In the genomic region with DNA sequence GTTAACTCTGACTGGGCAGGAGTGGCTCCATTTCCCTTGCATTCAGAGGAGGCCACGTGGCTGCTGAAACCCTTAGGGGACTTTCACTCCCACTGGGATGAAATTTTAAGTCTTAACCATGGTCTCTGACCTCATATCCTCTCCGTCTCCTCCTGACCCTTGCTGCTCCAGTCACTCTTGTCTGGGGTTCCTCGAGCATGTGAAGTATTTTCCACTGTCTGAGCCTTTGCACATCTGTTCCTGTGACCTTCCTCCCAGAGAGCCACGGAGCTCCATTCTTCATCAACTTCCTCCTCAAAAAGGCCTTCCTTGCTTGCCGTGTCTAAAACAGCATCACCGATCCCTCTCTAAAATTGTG, we compare ENCODE assay signal across 19 cellular contexts.
DNase-seq lines count a peak whose midpoint lies in the region; TF ChIP-seq lines count a peak whose summit lies in the region.
"Had no signal": no experiment of that assay in that cellular context is flagged by ENCODE, and none has a peak within 500 bp of the region (broad histone marks: within the 10 kb centered on the region; RNA-seq: fewer than 3 reads in every experiment).

No MANE protein-coding gene starts in this region.

- no peak overlapping the region for H3K9ac ChIP-seq in mesendoderm (ENCODE audit: low read length)

- no peak overlapping the region for H4K5ac ChIP-seq in mesendoderm (ENCODE audit: low read length)

- no peak for DNase-seq in Peyer's patch
- peak; percentile 18 for DNase-seq in fibroblast of gingiva (ENCODE audit: low read depth)
- DNase-seq in suprapubic skin (ENCODE audit: low spot score in 2 of 2): no peak
- no peak for DNase-seq in activated CD4-positive, alpha-beta T cell treated with anti-CD3 and anti-CD28 coated beads, Interleukin-2, amount 10 ng/mL, durations not matched to agents 7 days and 5 days
- DNase-seq in NCI-H748 (lab: John Stamatoyannopoulos, UW; ENCODE audit: unreplicated experiment): no peak
- no peak for DNase-seq in mesendoderm
- DNase-seq: activated CD4-positive, CD25-positive, alpha-beta regulatory T cell; activated naive CD8-positive, alpha-beta T cell treated with anti-CD3 and anti-CD28 coated beads for 36 hours; Karpas-422; NCI-H1092; NCI-H2081 treated with DMSO at 0.1 percent for 48 hours; NCI-H526 treated with DMSO at 0.1 percent for 48 hours; OCI-M1; SJCRH30 had no signal

- no peak overlapping the region for H3K4me3 Mint-ChIP-seq in activated CD4-positive, alpha-beta T cell treated with anti-CD3 and anti-CD28 coated beads, Interleukin-2, amount 10 ng/mL, durations not matched to agents 7 days and 5 days
- H3K4me3 Mint-ChIP-seq: activated naive CD8-positive, alpha-beta T cell treated with anti-CD3 and anti-CD28 coated beads for 36 hours; activated T-helper 1 cell treated with anti-CD3 and anti-CD28 coated beads, Interleukin-12 subunit alpha, Interleukin-12 subunit beta, Interleukin-2, Interleukin-4 antibody, amounts not matched to agents 30 ng/mL and 10 ng/mL and 1 ng/mL, durations not matched to agents 14 hours and 24 hours and 36 hours; mesothelial cell of epicardium; neural crest cell; stimulated activated naive CD8-positive, alpha-beta T cell treated with anti-CD3 and anti-CD28 coated beads, Interleukin-15, Interleukin-2, amounts not matched to agents 100 ng/mL and 50 ng/mL, for 24 hours had no signal

- no peak overlapping the region for H3K23ac ChIP-seq in mesendoderm (ENCODE audit: low read length)

- no peak for TF ChIP-seq CTCF in Peyer's patch (IDR thresholded peaks at IDR 0.05)
- TF ChIP-seq CTCF in suprapubic skin (IDR thresholded peaks at IDR 0.05): no peak

- H3K79me1 ChIP-seq in mesendoderm (ENCODE audit: low read length): no peaks in the 10 kb centered on the region

- CTCF ChIA-PET in activated CD4-positive, alpha-beta T cell treated with anti-CD3 and anti-CD28 coated beads, Interleukin-2, amount 10 ng/mL, durations not matched to agents 7 days and 5 days (lab: Charles Lee): no interaction called here

- H3K27ac Mint-ChIP-seq in activated CD4-positive, alpha-beta T cell treated with anti-CD3 and anti-CD28 coated beads, Interleukin-2, amount 10 ng/mL, durations not matched to agents 7 days and 5 days: no peak overlapping the region
- H3K27ac Mint-ChIP-seq: activated naive CD8-positive, alpha-beta T cell treated with anti-CD3 and anti-CD28 coated beads for 36 hours; activated T-helper 1 cell treated with anti-CD3 and anti-CD28 coated beads, Interleukin-12 subunit alpha, Interleukin-12 subunit beta, Interleukin-2, Interleukin-4 antibody, amounts not matched to agents 30 ng/mL and 10 ng/mL and 1 ng/mL, durations not matched to agents 14 hours and 24 hours and 36 hours; mesothelial cell of epicardium; stimulated activated naive CD8-positive, alpha-beta T cell treated with anti-CD3 and anti-CD28 coated beads, Interleukin-15, Interleukin-2, amounts not matched to agents 100 ng/mL and 50 ng/mL, for 24 hours had no signal

- H3K9me3 Mint-ChIP-seq in activated CD4-positive, alpha-beta T cell treated with anti-CD3 and anti-CD28 coated beads, Interleukin-2, amount 10 ng/mL, durations not matched to agents 7 days and 5 days: no peaks in the 10 kb centered on the region
- H3K9me3 Mint-ChIP-seq: activated naive CD8-positive, alpha-beta T cell treated with anti-CD3 and anti-CD28 coated beads for 36 hours; activated T-helper 1 cell treated with anti-CD3 and anti-CD28 coated beads, Interleukin-12 subunit alpha, Interleukin-12 subunit beta, Interleukin-2, Interleukin-4 antibody, amounts not matched to agents 30 ng/mL and 10 ng/mL and 1 ng/mL, durations not matched to agents 14 hours and 24 hours and 36 hours had no signal

- H2BK15ac ChIP-seq in mesendoderm (replicated peaks; ENCODE audit: low read depth): no peak overlapping the region

- H3K4me1 ChIP-seq in Peyer's patch (peaks cover 0 to 6% (median 0%) of the 10 kb centered on the region in 4 donors), mesodermal cell (ENCODE audit: control insufficient read depth, insufficient read depth, low read length, poor library complexity, severe bottlenecking) (peaks cover 11% of the 10 kb centered on the region), suprapubic skin (peaks cover 6% of the 10 kb centered on the region), mesendoderm (ENCODE audit: control insufficient read depth, low read depth, low read length) (peaks cover 4% of the 10 kb centered on the region)

- H3K18ac ChIP-seq in mesendoderm (ENCODE audit: low read length): no peak overlapping the region

- no peak overlapping the region for H3K4ac ChIP-seq in mesendoderm (ENCODE audit: low read depth, low read length)

- no peak overlapping the region for H2BK120ac ChIP-seq in mesendoderm (ENCODE audit: low read depth, low read length)

- no peak overlapping the region for H4K8ac ChIP-seq in mesendoderm (ENCODE audit: low read depth, low read length)

- H3K27me3 ChIP-seq in Peyer's patch (no peaks in the 10 kb centered on the region), suprapubic skin (no peaks in the 10 kb centered on the region), mesendoderm (ENCODE audit: insufficient read depth, low read length, poor library complexity) (no peaks in the 10 kb centered on the region)
- H3K27me3 ChIP-seq: SJCRH30 had no signal

- H3K4me3 ChIP-seq in Peyer's patch (no peak overlapping the region), mesodermal cell (ENCODE audit: extremely low read depth, insufficient read depth, low read length, poor library complexity, severe bottlenecking) (no peak overlapping the region), suprapubic skin (no peak overlapping the region), mesendoderm (ENCODE audit: low read length) (no peak overlapping the region)
- H3K4me3 ChIP-seq: SJCRH30 had no signal

- H3K9me3 ChIP-seq in Peyer's patch (no peaks in the 10 kb centered on the region), mesodermal cell (ENCODE audit: control insufficient read depth, low read length) (peaks cover 10% of the 10 kb centered on the region), suprapubic skin (no peaks in the 10 kb centered on the region)
- H3K9me3 ChIP-seq: SJCRH30 had no signal

- no peak overlapping the region for H2AK5ac ChIP-seq in mesendoderm (ENCODE audit: low read length)

- no peak overlapping the region for H2BK5ac ChIP-seq in mesendoderm (ENCODE audit: low read length)

- TF ChIP-seq POLR2A in Peyer's patch (IDR thresholded peaks at IDR 0.05) (no peak), suprapubic skin (IDR thresholded peaks at IDR 0.05) (no peak)

- no peaks in the 10 kb centered on the region for H3K79me2 ChIP-seq in mesendoderm (ENCODE audit: control insufficient read depth, insufficient read depth, low read length)

- H3K36me3 Mint-ChIP-seq in activated CD4-positive, alpha-beta T cell treated with anti-CD3 and anti-CD28 coated beads, Interleukin-2, amount 10 ng/mL, durations not matched to agents 7 days and 5 days (ENCODE audit: low read depth): no peaks in the 10 kb centered on the region
- H3K36me3 Mint-ChIP-seq: activated naive CD8-positive, alpha-beta T cell treated with anti-CD3 and anti-CD28 coated beads for 36 hours; mesothelial cell of epicardium had no signal

- no peak overlapping the region for H3K56ac ChIP-seq in mesendoderm (ENCODE audit: low read length)

- H3K4me2 ChIP-seq in mesendoderm (ENCODE audit: low read length): no peak overlapping the region

- peaks cover 12% of the 10 kb centered on the region for H3K27me3 Mint-ChIP-seq in activated CD4-positive, alpha-beta T cell treated with anti-CD3 and anti-CD28 coated beads, Interleukin-2, amount 10 ng/mL, durations not matched to agents 7 days and 5 days

- POLR2A ChIA-PET in activated CD4-positive, alpha-beta T cell treated with anti-CD3 and anti-CD28 coated beads, Interleukin-2, amount 10 ng/mL, durations not matched to agents 7 days and 5 days (lab: Charles Lee): no interaction called here

- H3K36me3 ChIP-seq in Peyer's patch: no peaks in the 10 kb centered on the region
- no peaks in the 10 kb centered on the region for H3K36me3 ChIP-seq in mesodermal cell (ENCODE audit: control insufficient read depth, insufficient read depth, low read length)
- no peaks in the 10 kb centered on the region for H3K36me3 ChIP-seq in suprapubic skin
- no peaks in the 10 kb centered on the region for H3K36me3 ChIP-seq in mesendoderm (ENCODE audit: control insufficient read depth, insufficient read depth, low read length)
- H3K36me3 ChIP-seq: SJCRH30 had no signal

- peaks cover 3% of the 10 kb centered on the region for H3K4me1 Mint-ChIP-seq in activated CD4-positive, alpha-beta T cell treated with anti-CD3 and anti-CD28 coated beads, Interleukin-2, amount 10 ng/mL, durations not matched to agents 7 days and 5 days
- H3K4me1 Mint-ChIP-seq: activated naive CD8-positive, alpha-beta T cell treated with anti-CD3 and anti-CD28 coated beads for 36 hours had no signal

- H3K27ac ChIP-seq in Peyer's patch (peak overlapping the region in 3 of 4 donors; percentile 5 to 80 (median 27)), mesodermal cell (ENCODE audit: low read depth, low read length, severe bottlenecking) (peak overlapping the region; percentile 95), suprapubic skin (peak overlapping the region; percentile 82), mesendoderm (ENCODE audit: low read depth, low read length) (no peak overlapping the region)
- H3K27ac ChIP-seq: SJCRH30 had no signal

- no peak for TF ChIP-seq EP300 in suprapubic skin (IDR thresholded peaks at IDR 0.05)

- 79 to 91% methylated on average over 3 to 4 of the region's 6 CpGs for WGBS in mesodermal cell (ENCODE audit: insufficient coverage in 2 of 2), 2 experiments
- WGBS in suprapubic skin: 66% methylated on average over 6 of the region's 6 CpGs
- WGBS in mesendoderm (ENCODE audit: extremely low coverage, insufficient coverage, low lambda C conversion rate): no CpG with 5 or more reads among the region's 6 CpGs
